Comparison of ENCODE assay signal across 9 cellular contexts in the genomic region with DNA sequence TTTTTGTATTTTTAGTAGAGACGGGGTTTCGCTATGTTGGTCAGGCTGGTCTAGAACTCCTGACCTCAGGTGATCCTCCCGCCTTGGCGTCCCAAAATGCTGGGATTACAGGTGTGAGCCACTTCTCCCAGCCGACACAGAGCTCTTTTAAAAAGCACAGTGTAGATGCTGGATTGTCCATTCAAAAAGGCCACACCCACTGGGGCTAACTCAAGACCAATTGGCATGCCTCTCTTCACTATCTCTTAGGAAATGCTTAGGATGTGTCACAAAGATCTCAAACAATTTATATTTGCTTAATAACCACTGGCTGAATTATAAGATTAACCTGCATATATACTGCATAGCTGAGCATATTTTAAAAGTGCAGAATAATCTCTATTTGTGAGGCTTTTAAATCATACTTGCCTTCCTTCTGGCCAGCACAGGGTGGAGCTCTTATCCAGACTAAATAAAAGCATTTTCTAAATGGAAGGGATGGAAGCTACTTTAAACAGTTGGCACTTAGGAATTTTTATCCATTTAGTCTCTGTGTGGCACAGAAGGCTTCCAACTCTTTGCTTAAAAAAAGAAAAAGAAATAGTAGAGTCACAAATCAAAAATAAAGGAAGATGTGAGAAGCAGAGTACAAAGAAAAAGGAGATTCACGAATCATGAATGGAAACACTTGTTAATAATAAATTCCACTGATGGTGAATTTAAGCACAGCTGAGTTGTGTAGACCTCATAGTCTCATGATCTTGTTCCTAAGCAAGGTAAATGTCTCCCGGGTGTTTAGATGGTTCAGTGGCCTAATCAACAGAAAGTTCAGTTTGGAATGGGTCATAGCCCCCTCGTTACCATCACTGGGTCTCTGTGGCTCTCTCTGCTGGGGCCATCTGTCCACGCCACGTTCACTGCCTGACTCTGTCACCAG. TPM values are rescaled to one million over a fixed set of nuclear protein-coding genes. Genes with fewer than 3 reads are reported as not detected.
DNase-seq lines count a peak whose midpoint lies in the region; ATAC-seq, FAIRE-seq and TF ChIP-seq lines count a peak whose summit lies in the region.
"Had no signal": no experiment of that assay in that cellular context is flagged by ENCODE, and none has a peak within 500 bp of the region (broad histone marks: within the 10 kb centered on the region; RNA-seq: fewer than 3 reads in every experiment).

No MANE protein-coding gene starts in this region.

- H3K36me3 Mint-ChIP-seq in stimulated activated effector memory CD8-positive, alpha-beta T cell treated with anti-CD3 and anti-CD28 coated beads, Interleukin-12 subunit alpha, Interleukin-12 subunit beta, amount 100 ng/mL, for 72 hours: no peaks in the 10 kb centered on the region

- FAIRE-seq in G401.6 (lab: Jason Lieb, UNC): peak; percentile 94

- H3K9me3 ChIP-seq in PC-9 (ENCODE audit: insufficient read depth, low read depth): no peaks in the 10 kb centered on the region

- ATAC-seq in HG02870 (IDR thresholded peaks at IDR 0.05; ENCODE audit: unreplicated experiment): no peak
- ATAC-seq in stimulated activated effector memory CD8-positive, alpha-beta T cell treated with anti-CD3 and anti-CD28 coated beads, Interleukin-12 subunit alpha, Interleukin-12 subunit beta, amount 100 ng/mL, for 72 hours: no peak
- ATAC-seq in HG03460 (IDR thresholded peaks at IDR 0.05; ENCODE audit: unreplicated experiment): no peak

- H3K79me2 ChIP-seq in PC-9 (ENCODE audit: low read depth): no peaks in the 10 kb centered on the region

- H3K27ac Mint-ChIP-seq in stimulated activated effector memory CD8-positive, alpha-beta T cell treated with anti-CD3 and anti-CD28 coated beads, Interleukin-12 subunit alpha, Interleukin-12 subunit beta, amount 100 ng/mL, for 72 hours: no peak overlapping the region

- H3K9me2 ChIP-seq in PC-9 (ENCODE audit: insufficient read depth): no peaks in the 10 kb centered on the region

- H3K9me3 Mint-ChIP-seq in stimulated activated effector memory CD8-positive, alpha-beta T cell treated with anti-CD3 and anti-CD28 coated beads, Interleukin-12 subunit alpha, Interleukin-12 subunit beta, amount 100 ng/mL, for 72 hours: no peaks in the 10 kb centered on the region

- H4K20me1 ChIP-seq in PC-9 (ENCODE audit: insufficient read depth): no peaks in the 10 kb centered on the region

- no peak overlapping the region for H3K4me3 ChIP-seq in PC-9

- H3K4me3 Mint-ChIP-seq in stimulated activated effector memory CD8-positive, alpha-beta T cell treated with anti-CD3 and anti-CD28 coated beads, Interleukin-12 subunit alpha, Interleukin-12 subunit beta, amount 100 ng/mL, for 72 hours: no peak overlapping the region

- no peak overlapping the region for H3K27ac ChIP-seq in PC-9

- no peaks in the 10 kb centered on the region for H3K4me1 Mint-ChIP-seq in stimulated activated effector memory CD8-positive, alpha-beta T cell treated with anti-CD3 and anti-CD28 coated beads, Interleukin-12 subunit alpha, Interleukin-12 subunit beta, amount 100 ng/mL, for 72 hours

- POLR2A ChIA-PET in PC-9 (lab: Charles Lee; ENCODE audit: unreplicated experiment): interaction anchor here (0.6 to 0.7 kb wide), 2 partner anchors 153 to 243 kb away, joined by 3 read pairs; a partner anchor contains a TSS

- no peaks in the 10 kb centered on the region for H3K27me3 ChIP-seq in PC-9 (ENCODE audit: insufficient read depth, low read depth)

- no peaks in the 10 kb centered on the region for H3K36me3 ChIP-seq in PC-9 (ENCODE audit: low read depth)

- no peaks in the 10 kb centered on the region for H3F3A ChIP-seq in PC-9 (ENCODE audit: insufficient read depth, low read depth)

- H2AFZ ChIP-seq in PC-9: no peak overlapping the region

- no TSS peak for BruUV-seq in PC-9 (replicated peaks; lab: Mats Ljungman, UMichigan)

- intact Hi-C loops in PC-9 (cut with micrococcal nuclease; ENCODE audit: unreplicated experiment): loop anchor here (1.0 to 2.0 kb wide), 2 partner anchors 73 to 153 kb away; a partner anchor contains a TSS

- TF ChIP-seq CTCF in PC-9 (conservative IDR thresholded peaks at IDR 0.05): peak; percentile 65

- CTCF ChIA-PET in PC-9 (lab: Charles Lee): interaction anchor here (0.6 to 1.7 kb wide), 4 partner anchors 73 to 533 kb away, joined by 4 to 8 read pairs (median 8); a partner anchor contains a TSS

- DNase-seq in AG08395 (ENCODE audit: low spot score) (peak; percentile 26), PC-9 (peak in 1 of 2 experiments; percentile 38), globus pallidus (ENCODE audit: low spot score) (peak; percentile 31), middle frontal gyrus (ENCODE audit: extremely low spot score, low spot score) (no peak)
- DNase-seq in stimulated activated effector memory CD8-positive, alpha-beta T cell treated with anti-CD3 and anti-CD28 coated beads, Interleukin-12 subunit alpha, Interleukin-12 subunit beta, amount 100 ng/mL, for 72 hours (ENCODE audit: low spot score in 2 of 2): no peak
- DNase-seq: T1000 had no signal

- no peaks in the 10 kb centered on the region for H3K4me1 ChIP-seq in PC-9 (replicated peaks; ENCODE audit: insufficient read depth)

- no peak overlapping the region for H3K4me2 ChIP-seq in PC-9

RNA-seq across cellular contexts. Expression of a gene that starts 22.4 kb away (rescaled TPM):
- total RNA-seq in PC-9 (2021): not detected in 2 replicates

RNA-seq across cellular contexts. Expression of a gene that starts 27.7 kb away (rescaled TPM):
- total RNA-seq in PC-9 (2021): not detected in 2 replicates

RNA-seq across cellular contexts. Expression of a gene that starts 44.0 kb away (rescaled TPM):
- not detected in 2 replicates for total RNA-seq in PC-9 (2021)

Comparison
In these comparisons a context has a peak if more than half of its experiments do, and no peak if none do; other contexts are left out.
1. DNase-seq: peak in AG08395 (single experiment) and globus pallidus (single experiment); none in middle frontal gyrus (single experiment) and stimulated activated effector memory CD8-positive, alpha-beta T cell treated with anti-CD3 and anti-CD28 coated beads, Interleukin-12 subunit alpha, Interleukin-12 subunit beta, amount 100 ng/mL, for 72 hours (0 of 2).